Comparison of ENCODE assay signal across 26 cellular contexts in genomic region chr17:45087978-45088377, GRCh38. TPM values are rescaled to one million over a fixed set of nuclear protein-coding genes. Genes with fewer than 3 reads are reported as not detected.
DNase-seq lines count a peak whose midpoint lies in the region; ATAC-seq, FAIRE-seq and TF ChIP-seq lines count a peak whose summit lies in the region.
"Had no signal": no experiment of that assay in that cellular context is flagged by ENCODE, and none has a peak within 500 bp of the region (broad histone marks: within the 10 kb centered on the region; RNA-seq: fewer than 3 reads in every experiment).

No MANE protein-coding gene starts in this region.

- no peaks in the 10 kb centered on the region for H3K9me2 ChIP-seq in SK-N-SH

- H3K4me3 ChIP-seq in SK-N-SH (ENCODE audit: low read depth in 2 of 2, low read length in 1 of 2) (no peak overlapping the region), astrocyte (ENCODE audit: insufficient read depth, low read depth, low read length) (no peak overlapping the region), kidney (ENCODE audit: low read length in 2 of 2) (no peak overlapping the region), adrenal gland (no peak overlapping the region)
- H3K4me3 ChIP-seq: BLaER1, neural progenitor cell, stomach had no signal

- 100% methylated on average over 2 of the region's 5 CpGs for WGBS in SK-N-SH (ENCODE audit: low lambda C conversion rate)
- WGBS in adrenal gland, 4 donors, result 85 to 95% (median 89%) methylated on average over 3 to 5 of the region's 5 CpGs

- H4K20me1 ChIP-seq in SK-N-SH (ENCODE audit: insufficient read depth), result no peaks in the 10 kb centered on the region
- peaks cover 28% of the 10 kb centered on the region for H4K20me1 ChIP-seq in astrocyte (ENCODE audit: insufficient read depth, low read length)

- POLR2A ChIA-PET in SK-N-SH (lab: Yijun Ruan, JAX), result no interaction called here

- FAIRE-seq in astrocyte (lab: Jason Lieb, UNC) (no peak), kidney (lab: Jason Lieb, UNC) (no peak)

- H3K27ac ChIP-seq in SK-N-SH (ENCODE audit: low read depth in 2 of 2, low read length in 1 of 2), result peak overlapping the region in 1 of 2 experiments; percentile 37; a peak in 1 of 4 replicates
- no peak overlapping the region for H3K27ac ChIP-seq in astrocyte (ENCODE audit: low read depth, low read length)
- peak overlapping the region; percentile 54 to 76 for H3K27ac ChIP-seq in kidney (ENCODE audit: low read depth in 2 of 2, low read length in 2 of 2)
- no peak overlapping the region for H3K27ac ChIP-seq in adrenal gland
- H3K27ac ChIP-seq: 22Rv1, BLaER1, neural progenitor cell, stomach, VCaP had no signal

- peaks cover 19% of the 10 kb centered on the region for H3K36me3 Mint-ChIP-seq in astrocyte (ENCODE audit: low read depth, unreplicated experiment)
- peaks cover 40 to 43% of the 10 kb centered on the region in 2 donors for H3K36me3 Mint-ChIP-seq in stimulated activated naive B cell treated with anti-CD40 and anti-IgM and Interleukin-4, amounts not matched to agents 10 μg/mL and 1 μg/mL and 100 μg/mL, for 72 hours

- no peaks in the 10 kb centered on the region for H3K27me3 ChIP-seq in SK-N-SH (ENCODE audit: insufficient read depth)
- no peaks in the 10 kb centered on the region for H3K27me3 ChIP-seq in astrocyte (ENCODE audit: insufficient read depth, low read length)
- H3K27me3 ChIP-seq in adrenal gland, result no peaks in the 10 kb centered on the region
- H3K27me3 ChIP-seq: BLaER1, neural progenitor cell, stomach had no signal

- CTCF ChIA-PET in SK-N-SH (lab: Yijun Ruan, JAX), result interaction anchor here (0.8 to 14.8 kb wide), 6 partner anchors 8 to 168 kb away, joined by 3 to 194 read pairs (median 8); partner anchors contain the start of genes ACBD4 and PLCD3

- no peaks in the 10 kb centered on the region for H3K9me3 ChIP-seq in SK-N-SH
- H3K9me3 ChIP-seq in astrocyte (ENCODE audit: insufficient read depth, low read depth, low read length), result no peaks in the 10 kb centered on the region
- no peaks in the 10 kb centered on the region for H3K9me3 ChIP-seq in kidney (ENCODE audit: control insufficient read depth in 1 of 2, low read length in 2 of 2)
- no peaks in the 10 kb centered on the region for H3K9me3 ChIP-seq in adrenal gland (replicated peaks in 1 of 3)
- H3K9me3 ChIP-seq: BLaER1, stomach had no signal

- no peak for DNase-seq in SK-N-SH
- DNase-seq in astrocyte (ENCODE audit: low read depth), result no peak
- DNase-seq in kidney, result no peak
- no peak for DNase-seq in stimulated activated naive B cell treated with anti-CD40 and anti-IgM and Interleukin-4, amounts not matched to agents 10 μg/mL and 1 μg/mL and 100 μg/mL, for 72 hours
- no peak for DNase-seq in NCI-H1694 treated with DMSO at 0.1 percent for 48 hours (lab: John Stamatoyannopoulos, UW)
- DNase-seq in stimulated activated naive CD8-positive, alpha-beta T cell treated with anti-CD3 and anti-CD28 coated beads, Interleukin-15, amount 100 ng/mL, for 72 hours, result no peak
- DNase-seq in adrenal gland, result no peak
- DNase-seq: activated CD4-positive, alpha-beta T cell treated with anti-CD3 and anti-CD28 coated beads, Interleukin-2, amount 50 U/mL, for 48 hours; activated T-cell treated with anti-CD3 and anti-CD28 coated beads, Interleukin-2, amount 50 U/mL, for 1 hour; central memory CD4-positive, alpha-beta T cell; DMS 273 treated with DMSO at 0.1 percent for 48 hours; effector memory CD8-positive, alpha-beta T cell; GF-D8; HCEC 1CT; NCI-H1048; NCI-H524 treated with DMSO at 0.1 percent for 48 hours; retina; SIG-M5; stomach; T-helper 17 cell had no signal

- no peak for TF ChIP-seq POLR2A in adrenal gland (IDR thresholded peaks at IDR 0.05)

- H3K4me2 ChIP-seq in SK-N-SH (0 out of 2 replicates have a peak overlapping the region, but pooled peaks have one; percentile 3), astrocyte (ENCODE audit: low read length) (peak overlapping the region; percentile 53)
- H3K4me2 ChIP-seq: BLaER1, neural progenitor cell had no signal

- H3K27ac Mint-ChIP-seq in astrocyte (ENCODE audit: unreplicated experiment), result no peak overlapping the region
- H3K27ac Mint-ChIP-seq in stimulated activated naive B cell treated with anti-CD40 and anti-IgM and Interleukin-4, amounts not matched to agents 10 μg/mL and 1 μg/mL and 100 μg/mL, for 72 hours, result peak overlapping the region; percentile 47
- no peak overlapping the region for H3K27ac Mint-ChIP-seq in stimulated activated naive CD8-positive, alpha-beta T cell treated with anti-CD3 and anti-CD28 coated beads, Interleukin-15, amount 100 ng/mL, for 72 hours
- H3K27ac Mint-ChIP-seq: activated naive CD4-positive, alpha-beta T cell treated with anti-CD3 and anti-CD28 coated beads, Interleukin-2, amount 50 U/mL, for 24 hours; effector memory CD8-positive, alpha-beta T cell; neural progenitor cell; T-helper 17 cell had no signal

- no peak overlapping the region for H2AFZ ChIP-seq in SK-N-SH (ENCODE audit: low read depth)
- no peak overlapping the region for H2AFZ ChIP-seq in astrocyte (ENCODE audit: low read depth, low read length)
- H2AFZ ChIP-seq: neural progenitor cell had no signal

- TF ChIP-seq CTCF in SK-N-SH (IDR thresholded peaks at IDR 0.05) (no peak), astrocyte (IDR thresholded peaks at IDR 0.05; ENCODE audit: insufficient read depth, low read depth, low read length) (no peak), kidney (IDR thresholded peaks at IDR 0.05; ENCODE audit: borderline replicate concordance, extremely low read depth, insufficient read depth) (no peak), adrenal gland (IDR thresholded peaks at IDR 0.05) (no peak)

- H3K9ac ChIP-seq in SK-N-SH, result no peak overlapping the region
- H3K9ac ChIP-seq in astrocyte (ENCODE audit: low read length), result no peak overlapping the region
- peak overlapping the region in 1 of 2 donors; percentile 40 for H3K9ac ChIP-seq in kidney (ENCODE audit: low read length in 2 of 2)
- H3K9ac ChIP-seq: BLaER1, neural progenitor cell had no signal

- H3K79me2 ChIP-seq in SK-N-SH (ENCODE audit: insufficient read depth) (peaks cover 35% of the 10 kb centered on the region), astrocyte (ENCODE audit: insufficient read depth, low read length) (peaks cover 15% of the 10 kb centered on the region)

- no peaks in the 10 kb centered on the region for H3K27me3 Mint-ChIP-seq in astrocyte (ENCODE audit: low read depth, unreplicated experiment)
- no peaks in the 10 kb centered on the region for H3K27me3 Mint-ChIP-seq in stimulated activated naive B cell treated with anti-CD40 and anti-IgM and Interleukin-4, amounts not matched to agents 10 μg/mL and 1 μg/mL and 100 μg/mL, for 72 hours
- no peaks in the 10 kb centered on the region for H3K27me3 Mint-ChIP-seq in stimulated activated naive CD8-positive, alpha-beta T cell treated with anti-CD3 and anti-CD28 coated beads, Interleukin-15, amount 100 ng/mL, for 72 hours
- H3K27me3 Mint-ChIP-seq: activated naive CD4-positive, alpha-beta T cell treated with anti-CD3 and anti-CD28 coated beads, Interleukin-2, amount 50 U/mL, for 24 hours; effector memory CD8-positive, alpha-beta T cell; T-helper 17 cell had no signal

- H3K4me1 Mint-ChIP-seq in astrocyte (ENCODE audit: low read depth, unreplicated experiment), result peaks cover 27% of the 10 kb centered on the region
- peaks cover 6 to 19% of the 10 kb centered on the region in 2 donors for H3K4me1 Mint-ChIP-seq in stimulated activated naive B cell treated with anti-CD40 and anti-IgM and Interleukin-4, amounts not matched to agents 10 μg/mL and 1 μg/mL and 100 μg/mL, for 72 hours
- H3K4me1 Mint-ChIP-seq in stimulated activated naive CD8-positive, alpha-beta T cell treated with anti-CD3 and anti-CD28 coated beads, Interleukin-15, amount 100 ng/mL, for 72 hours, result no peaks in the 10 kb centered on the region
- H3K4me1 Mint-ChIP-seq: activated naive CD4-positive, alpha-beta T cell treated with anti-CD3 and anti-CD28 coated beads, Interleukin-2, amount 50 U/mL, for 24 hours had no signal

- ATAC-seq in SK-N-SH treated with all-trans-retinoic acid at 6 μM for 48 hours, result no peak
- no peak for ATAC-seq in stimulated activated naive B cell treated with anti-CD40 and anti-IgM and Interleukin-4, amounts not matched to agents 10 μg/mL and 1 μg/mL and 100 μg/mL, for 72 hours (replicated peaks)
- no peak for ATAC-seq in stimulated activated naive CD8-positive, alpha-beta T cell treated with anti-CD3 and anti-CD28 coated beads, Interleukin-15, amount 100 ng/mL, for 72 hours
- ATAC-seq: effector memory CD8-positive, alpha-beta T cell; T-helper 17 cell had no signal

- H3K4me3 Mint-ChIP-seq in astrocyte (ENCODE audit: unreplicated experiment), result no peak overlapping the region
- no peak overlapping the region for H3K4me3 Mint-ChIP-seq in stimulated activated naive B cell treated with anti-CD40 and anti-IgM and Interleukin-4, amounts not matched to agents 10 μg/mL and 1 μg/mL and 100 μg/mL, for 72 hours
- H3K4me3 Mint-ChIP-seq in stimulated activated naive CD8-positive, alpha-beta T cell treated with anti-CD3 and anti-CD28 coated beads, Interleukin-15, amount 100 ng/mL, for 72 hours, result no peak overlapping the region
- H3K4me3 Mint-ChIP-seq: activated naive CD4-positive, alpha-beta T cell treated with anti-CD3 and anti-CD28 coated beads, Interleukin-2, amount 50 U/mL, for 24 hours; effector memory CD8-positive, alpha-beta T cell; neural progenitor cell; T-helper 17 cell had no signal

- H3K4me1 ChIP-seq in SK-N-SH (ENCODE audit: control insufficient read depth in 1 of 2, insufficient read depth in 2 of 2, low read depth in 1 of 2, low read length in 1 of 2) (no peaks in the 10 kb centered on the region; a peak in 1 of 4 replicates), astrocyte (ENCODE audit: insufficient read depth, low read length) (peaks cover 28% of the 10 kb centered on the region), kidney (ENCODE audit: control insufficient read depth in 1 of 2, insufficient read depth in 1 of 2, low read depth in 1 of 2, low read length in 2 of 2) (peaks cover 6 to 27% of the 10 kb centered on the region in 2 donors), adrenal gland (replicated peaks in 1 of 2) (peaks cover 13 to 24% of the 10 kb centered on the region in 2 donors)
- H3K4me1 ChIP-seq: BLaER1, neural progenitor cell had no signal

- intact Hi-C loops in kidney (cut with DNase I), result no loop called here
- intact Hi-C loops in adrenal gland (cut with DNase I), result no loop called here

- H3K36me3 ChIP-seq in SK-N-SH (replicated peaks in 1 of 2; ENCODE audit: control insufficient read depth in 1 of 2, insufficient read depth in 2 of 2, low read length in 1 of 2) (peaks cover 42 to 57% of the 10 kb centered on the region in 2 experiments), astrocyte (ENCODE audit: insufficient read depth, low read length) (peaks cover 28% of the 10 kb centered on the region), kidney (ENCODE audit: control insufficient read depth in 1 of 2, insufficient read depth in 2 of 2, low read length in 2 of 2) (peaks cover 20 to 57% of the 10 kb centered on the region in 2 donors), adrenal gland (replicated peaks in 1 of 2) (peaks cover 0 to 91% of the 10 kb centered on the region in 2 donors)
- H3K36me3 ChIP-seq: neural progenitor cell had no signal

- peaks cover 37% of the 10 kb centered on the region for H3F3A ChIP-seq in SK-N-SH (replicated peaks; ENCODE audit: insufficient read depth)

- TF ChIP-seq EP300 in SK-N-SH (IDR thresholded peaks at IDR 0.05; ENCODE audit: borderline replicate concordance in 1 of 2, low read depth in 1 of 2, low read length in 1 of 2), result no peak

- H3K9me3 Mint-ChIP-seq in astrocyte (ENCODE audit: unreplicated experiment), result no peaks in the 10 kb centered on the region
- no peaks in the 10 kb centered on the region for H3K9me3 Mint-ChIP-seq in stimulated activated naive B cell treated with anti-CD40 and anti-IgM and Interleukin-4, amounts not matched to agents 10 μg/mL and 1 μg/mL and 100 μg/mL, for 72 hours
- H3K9me3 Mint-ChIP-seq in stimulated activated naive CD8-positive, alpha-beta T cell treated with anti-CD3 and anti-CD28 coated beads, Interleukin-15, amount 100 ng/mL, for 72 hours, result no peaks in the 10 kb centered on the region
- H3K9me3 Mint-ChIP-seq: activated naive CD4-positive, alpha-beta T cell treated with anti-CD3 and anti-CD28 coated beads, Interleukin-2, amount 50 U/mL, for 24 hours; effector memory CD8-positive, alpha-beta T cell; neural progenitor cell had no signal

- TF ChIP-seq RAD21 in SK-N-SH (IDR thresholded peaks at IDR 0.05; ENCODE audit: low read length), result no peak

RNA-seq across cellular contexts. Expression of gene NMT1, which starts 26.9 kb away (rescaled TPM):
- polyA plus RNA-seq in SK-N-SH (2012; rRNA removed) (30.1 and 31.6 TPM in 2 replicates), kidney (ENCODE audit: insufficient read depth, low read depth, low replicate concordance) (72.3 TPM), adrenal gland (100 to 1,000 TPM; 119 to 170 (median 163) TPM)
- polyA plus RNA-seq in SK-N-SH (2012; cell fraction: cytosol; rRNA removed), result 28.0 and 32.9 TPM in 2 replicates
- 43.2 and 49.8 TPM in 2 replicates for polyA plus RNA-seq in SK-N-SH (2012; cell fraction: nucleus; rRNA removed)
- total RNA-seq in astrocyte (114 and 130 TPM in 2 replicates), kidney (98.5 TPM), adrenal gland (100 to 1,000 TPM in 6 of 8 donors, 10 to 100 TPM in 2; 85.9 to 174 (median 136) TPM)

RNA-seq across cellular contexts. Expression of gene DCAKD, which starts 36.5 kb away (rescaled TPM):
- 47.6 and 48.8 TPM in 2 replicates for polyA plus RNA-seq in SK-N-SH (2012; rRNA removed)
- 19.9 and 29.3 TPM in 2 replicates for polyA plus RNA-seq in SK-N-SH (2012; cell fraction: cytosol; rRNA removed)
- 62.2 and 68.2 TPM in 2 replicates for polyA plus RNA-seq in SK-N-SH (2012; cell fraction: nucleus; rRNA removed)
- total RNA-seq in astrocyte, result 34.8 and 43.3 TPM in 2 replicates
- 34.9 TPM for total RNA-seq in kidney
- polyA plus RNA-seq in kidney (ENCODE audit: insufficient read depth, low read depth, low replicate concordance), result 27.5 TPM
- 100 to 1,000 TPM in 2 of 8 donors, 10 to 100 TPM in 6; 53.1 to 115 (median 74.6) TPM for total RNA-seq in adrenal gland
- polyA plus RNA-seq in adrenal gland, result 10 to 100 TPM; 34.9 to 40.6 (median 35.2) TPM

RNA-seq across cellular contexts. Expression of gene PLCD3, which starts 44.3 kb away (rescaled TPM):
- polyA plus RNA-seq in SK-N-SH (2012; rRNA removed) (51.7 and 59.7 TPM in 2 replicates), kidney (ENCODE audit: insufficient read depth, low read depth, low replicate concordance) (14.8 TPM), adrenal gland (10 to 100 TPM; 33.2 to 68.1 (median 36.4) TPM)
- 29.6 and 51.7 TPM in 2 replicates for polyA plus RNA-seq in SK-N-SH (2012; cell fraction: cytosol; rRNA removed)
- polyA plus RNA-seq in SK-N-SH (2012; cell fraction: nucleus; rRNA removed), result 71.1 and 76.2 TPM in 2 replicates
- total RNA-seq in astrocyte (76.5 and 92.0 TPM in 2 replicates), kidney (111 TPM), adrenal gland (100 to 1,000 TPM in 5 of 8 donors, 10 to 100 TPM in 3; 48.6 to 246 (median 149) TPM)

RNA-seq across cellular contexts. Expression of gene ACBD4, which starts 47.5 kb away (rescaled TPM):
- polyA plus RNA-seq in SK-N-SH (2012; rRNA removed), result 15.8 and 18.1 TPM in 2 replicates
- polyA plus RNA-seq in SK-N-SH (2012; cell fraction: cytosol; rRNA removed), result 4.4 and 7.8 TPM in 2 replicates
- 101 and 115 TPM in 2 replicates for polyA plus RNA-seq in SK-N-SH (2012; cell fraction: nucleus; rRNA removed)
- total RNA-seq in astrocyte, result 3.9 and 4.7 TPM in 2 replicates
- 19.2 TPM for total RNA-seq in kidney
- polyA plus RNA-seq in kidney (ENCODE audit: insufficient read depth, low read depth, low replicate concordance), result 46.3 TPM
- total RNA-seq in adrenal gland, result 10 to 100 TPM; 13.1 to 30.6 (median 23.6) TPM
- polyA plus RNA-seq in adrenal gland, result 10 to 100 TPM in 2 of 3 donors, 1 to 10 TPM in 1; 7.9 to 71.3 (median 44.5) TPM

Comparison
In these comparisons a context has a peak if more than half of its experiments do, and no peak if none do; other contexts are left out.
1. H3K27ac ChIP-seq: peak in kidney (2 of 2); none in astrocyte (single experiment) and adrenal gland (0 of 5).